ENCODE assay signal across 7 cellular contexts in genomic region chr6:47168176-47168575, GRCh38.
DNase-seq lines count a peak whose midpoint lies in the region; ATAC-seq and TF ChIP-seq lines count a peak whose summit lies in the region.

No MANE protein-coding gene starts in this region.

- no peak for TF ChIP-seq CTCF in RWPE2 (IDR thresholded peaks at IDR 0.05; ENCODE audit: poor library complexity, severe bottlenecking)
- no peak for TF ChIP-seq CTCF in type B pancreatic cell (conservative IDR thresholded peaks at IDR 0.05)

- H3K27ac Mint-ChIP-seq in type B pancreatic cell = peak overlapping the region; percentile 79
- H3K27ac Mint-ChIP-seq in activated T-helper 17 cell treated with anti-CD3 and anti-CD28 coated beads, Interleukin-2, amount 50 U/mL, for 72 hours = no peak overlapping the region

- DNase-seq in HS-5 (ENCODE audit: low read depth) (peak; percentile 91), RWPE2 (ENCODE audit: low spot score) (peak; percentile 93), glomerular visceral epithelial cell (ENCODE audit: extremely low spot score) (peak; percentile 92), type B pancreatic cell (ENCODE audit: extremely low spot score, unreplicated experiment) (no peak), NCI-H446 treated with DMSO at 0.1 percent for 48 hours (lab: John Stamatoyannopoulos, UW) (no peak), DMS79 treated with DMSO at 0.1 percent for 48 hours (lab: John Stamatoyannopoulos, UW) (no peak)

- H3K4me1 ChIP-seq in RWPE2 (ENCODE audit: insufficient read depth, poor library complexity, severe bottlenecking) = peaks cover 48% of the 10 kb centered on the region

- H3K4me3 Mint-ChIP-seq in type B pancreatic cell = peak overlapping the region; percentile 10
- H3K4me3 Mint-ChIP-seq in activated T-helper 17 cell treated with anti-CD3 and anti-CD28 coated beads, Interleukin-2, amount 50 U/mL, for 72 hours = no peak overlapping the region

- no peaks in the 10 kb centered on the region for H3K36me3 ChIP-seq in RWPE2 (ENCODE audit: low read depth)

- peak; percentile 96 for ATAC-seq in RWPE2 (ENCODE audit: low read depth)
- ATAC-seq in activated T-helper 17 cell treated with anti-CD3 and anti-CD28 coated beads, Interleukin-2, amount 50 U/mL, for 72 hours (replicated peaks) = no peak

- no peaks in the 10 kb centered on the region for H3K9me3 ChIP-seq in RWPE2 (ENCODE audit: severe bottlenecking)

- no peaks in the 10 kb centered on the region for H3K27me3 ChIP-seq in RWPE2 (ENCODE audit: insufficient read depth, poor library complexity, severe bottlenecking)

- no peaks in the 10 kb centered on the region for H3K27me3 Mint-ChIP-seq in type B pancreatic cell
- H3K27me3 Mint-ChIP-seq in activated T-helper 17 cell treated with anti-CD3 and anti-CD28 coated beads, Interleukin-2, amount 50 U/mL, for 72 hours = no peaks in the 10 kb centered on the region

- H3K27ac ChIP-seq in RWPE2 (ENCODE audit: poor library complexity, severe bottlenecking) = peak overlapping the region; percentile 88

- peaks cover 24% of the 10 kb centered on the region for H3K4me1 Mint-ChIP-seq in type B pancreatic cell (ENCODE audit: unreplicated experiment)
- H3K4me1 Mint-ChIP-seq in activated T-helper 17 cell treated with anti-CD3 and anti-CD28 coated beads, Interleukin-2, amount 50 U/mL, for 72 hours = no peaks in the 10 kb centered on the region

- H3K9me3 Mint-ChIP-seq in type B pancreatic cell = peaks cover 12% of the 10 kb centered on the region
- H3K9me3 Mint-ChIP-seq in activated T-helper 17 cell treated with anti-CD3 and anti-CD28 coated beads, Interleukin-2, amount 50 U/mL, for 72 hours = no peaks in the 10 kb centered on the region

- H3K36me3 Mint-ChIP-seq in type B pancreatic cell = no peaks in the 10 kb centered on the region
- no peaks in the 10 kb centered on the region for H3K36me3 Mint-ChIP-seq in activated T-helper 17 cell treated with anti-CD3 and anti-CD28 coated beads, Interleukin-2, amount 50 U/mL, for 72 hours (ENCODE audit: low read depth)

- H3K4me3 ChIP-seq in RWPE2 (ENCODE audit: severe bottlenecking) = no peak overlapping the region

Comparison
In these comparisons a context has a peak if more than half of its experiments do, and no peak if none do; other contexts are left out.
1. DNase-seq: peak in HS-5 (single experiment), RWPE2 (single experiment) and glomerular visceral epithelial cell (single experiment); none in type B pancreatic cell (single experiment), NCI-H446 treated with DMSO at 0.1 percent for 48 hours (single experiment) and DMS79 treated with DMSO at 0.1 percent for 48 hours (single experiment).